11 cellular contexts compared by ENCODE assay signal in the genomic region with DNA sequence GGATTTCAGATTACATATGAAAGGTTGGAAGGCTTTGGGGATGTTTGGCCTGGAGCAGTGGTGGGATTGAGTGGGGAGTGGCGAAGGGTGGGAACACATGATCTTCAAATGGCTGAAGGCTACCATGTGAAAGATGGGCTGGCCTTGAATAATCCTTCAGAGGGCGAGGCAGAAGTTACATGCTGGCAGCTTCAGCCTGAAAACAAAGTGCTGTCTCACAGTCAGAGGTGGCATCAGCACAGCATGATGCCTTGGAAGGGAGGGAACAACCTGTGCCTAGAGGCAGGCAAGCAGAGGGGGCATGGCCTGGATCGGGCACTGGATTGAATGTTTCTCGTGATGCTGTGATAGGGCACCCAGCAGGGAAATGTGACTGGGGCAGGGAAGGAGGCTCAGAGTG.
"Had no signal": no experiment of that assay in that cellular context is flagged by ENCODE, and none has a peak within 500 bp of the region (broad histone marks: within the 10 kb centered on the region; RNA-seq: fewer than 3 reads in every experiment).

No MANE protein-coding gene starts in this region.

- FAIRE-seq: astrocyte had no signal

- H3K4me3 ChIP-seq: coronary artery, gastroesophageal sphincter, testis had no signal

- H3K9me3 ChIP-seq: gastroesophageal sphincter, testis had no signal

- H3K36me3 ChIP-seq: gastroesophageal sphincter had no signal

- DNase-seq: activated CD4-positive, alpha-beta memory T cell treated with anti-CD3 and anti-CD28 coated beads for 36 hours; activated naive CD4-positive, alpha-beta T cell treated with Interleukin-2 at 50 U/mL for 16 hours; effector CD8-positive, alpha-beta T cell; stimulated activated CD4-positive, alpha-beta T cell treated with anti-CD3 and anti-CD28 coated beads, Interleukin-4, amount 100 ng/mL, for 1 hour; stimulated activated CD8-positive, alpha-beta memory T cell treated with anti-CD3 and anti-CD28 coated beads, Interleukin-4, amount 100 ng/mL, for 48 hours; stimulated activated naive CD8-positive, alpha-beta T cell treated with anti-CD3 and anti-CD28 coated beads, Interleukin-15, amount 100 ng/mL, for 72 hours; testis had no signal

- H3K27me3 ChIP-seq: gastroesophageal sphincter, testis had no signal

- H3K9ac ChIP-seq: parathyroid adenoma had no signal

- H3K27ac ChIP-seq: coronary artery, gastroesophageal sphincter, parathyroid adenoma, testis had no signal

- H3K4me1 ChIP-seq: gastroesophageal sphincter, parathyroid adenoma, testis had no signal

- H2AFZ ChIP-seq: parathyroid adenoma had no signal
